In genomic region chr3:33921608-33922007, GRCh38 we compare ENCODE assay signal across 32 cellular contexts.
"Had no signal": no experiment of that assay in that cellular context is flagged by ENCODE, and none has a peak within 500 bp of the region (broad histone marks: within the 10 kb centered on the region; RNA-seq: fewer than 3 reads in every experiment).

No MANE protein-coding gene starts in this region.

- H3K9me3 Mint-ChIP-seq: activated B cell treated with CpG ODN at 0.5 μM for 24 hours; activated CD8-positive, alpha-beta T cell treated with anti-CD3 and anti-CD28 coated beads for 36 hours; activated T-cell treated with anti-CD3 and anti-CD28 coated beads, Interleukin-2, amount 50 U/mL, for 4 hours; activated T-helper 17 cell treated with anti-CD3 and anti-CD28 coated beads, Interleukin-2, amount 50 U/mL, for 72 hours; effector memory CD8-positive, alpha-beta T cell; memory B cell; natural killer cell; neural progenitor cell; T-helper 1 cell treated with Interleukin-12 subunit alpha and Interleukin-12 subunit beta and Interleukin-4 antibody, amounts not matched to agents 30 μg/mL and 1 μg/mL, for 36 hours had no signal

- H3K27ac ChIP-seq: cardiac muscle cell, colonic mucosa, dorsolateral prefrontal cortex, esophagus squamous epithelium, neural progenitor cell, parathyroid adenoma, psoas muscle, sigmoid colon, suprapubic skin, tibial artery had no signal

- H3K27me3 ChIP-seq: cardiac muscle cell, colonic mucosa, dorsolateral prefrontal cortex, esophagus squamous epithelium, neural progenitor cell, sigmoid colon, suprapubic skin, tibial artery had no signal

- H3K4me3 ChIP-seq: cardiac muscle cell, colonic mucosa, dorsolateral prefrontal cortex, esophagus squamous epithelium, neural progenitor cell, psoas muscle, sigmoid colon, smooth muscle cell, suprapubic skin, tibial artery had no signal

- H2AFZ ChIP-seq: neural progenitor cell, parathyroid adenoma had no signal

- H3K79me2 ChIP-seq: parathyroid adenoma had no signal

- H3K36me3 Mint-ChIP-seq: memory B cell, natural killer cell, neural progenitor cell had no signal

- H3K36me3 ChIP-seq: cardiac muscle cell, colonic mucosa, esophagus squamous epithelium, neural progenitor cell, sigmoid colon, suprapubic skin, tibial artery had no signal

- H3K4me2 ChIP-seq: neural progenitor cell, smooth muscle cell had no signal

- H3K4me3 Mint-ChIP-seq: activated B cell treated with CpG ODN at 0.5 μM for 24 hours; activated CD8-positive, alpha-beta T cell treated with anti-CD3 and anti-CD28 coated beads for 36 hours; activated T-cell treated with anti-CD3 and anti-CD28 coated beads, Interleukin-2, amount 50 U/mL, for 4 hours; activated T-helper 17 cell treated with anti-CD3 and anti-CD28 coated beads, Interleukin-2, amount 50 U/mL, for 72 hours; effector memory CD8-positive, alpha-beta T cell; memory B cell; natural killer cell; neural progenitor cell; T-helper 1 cell treated with Interleukin-12 subunit alpha and Interleukin-12 subunit beta and Interleukin-4 antibody, amounts not matched to agents 30 μg/mL and 1 μg/mL, for 36 hours had no signal

- H3K4me1 ChIP-seq: colonic mucosa, esophagus squamous epithelium, parathyroid adenoma, psoas muscle, sigmoid colon, suprapubic skin, tibial artery had no signal

- H3K27me3 Mint-ChIP-seq: activated CD8-positive, alpha-beta T cell treated with anti-CD3 and anti-CD28 coated beads for 36 hours; activated T-helper 17 cell treated with anti-CD3 and anti-CD28 coated beads, Interleukin-2, amount 50 U/mL, for 72 hours had no signal

- H3K9me3 ChIP-seq: colonic mucosa, esophagus squamous epithelium, psoas muscle, sigmoid colon, suprapubic skin, tibial artery had no signal

- H3K27ac Mint-ChIP-seq: activated B cell treated with CpG ODN at 0.5 μM for 24 hours; activated CD8-positive, alpha-beta T cell treated with anti-CD3 and anti-CD28 coated beads for 36 hours; activated T-helper 17 cell treated with anti-CD3 and anti-CD28 coated beads, Interleukin-2, amount 50 U/mL, for 72 hours; effector memory CD8-positive, alpha-beta T cell; memory B cell; natural killer cell; neural progenitor cell; T-helper 1 cell treated with Interleukin-12 subunit alpha and Interleukin-12 subunit beta and Interleukin-4 antibody, amounts not matched to agents 30 μg/mL and 1 μg/mL, for 36 hours had no signal

- H3K9ac ChIP-seq: neural progenitor cell, parathyroid adenoma had no signal

- FAIRE-seq: endothelial cell of umbilical vein, frontal cortex, keratinocyte, TTC549 had no signal

- DNase-seq: activated B cell treated with CpG ODN at 0.5 μM for 24 hours; activated CD4-positive, alpha-beta T cell treated with anti-CD3 and anti-CD28 coated beads, Interleukin-2, amount 50 U/mL, for 1 hour; activated CD8-positive, alpha-beta T cell treated with anti-CD3 and anti-CD28 coated beads for 36 hours; activated gamma-delta T cell treated with Interleukin-2 at 50 U/mL for 16 hours; activated naive CD4-positive, alpha-beta T cell treated with anti-CD3 and anti-CD28 coated beads, Interleukin-2, amount 50 U/mL, for 16 hours; activated T-cell treated with anti-CD3 and anti-CD28 coated beads, Interleukin-2, amount 50 U/mL, for 4 hours; cerebellar nuclear complex; colonic mucosa; dorsolateral prefrontal cortex; effector memory CD8-positive, alpha-beta T cell; esophagus squamous epithelium; left colon; natural killer cell; occipital lobe; psoas muscle; sigmoid colon; stimulated activated CD4-positive, alpha-beta T cell treated with anti-CD3 and anti-CD28 coated beads, Interleukin-2, amount 100 ng/mL, for 24 hours; stimulated activated naive CD4-positive, alpha-beta T cell; T-helper 9 cell; tibial artery had no signal

- H3K4me1 Mint-ChIP-seq: activated B cell treated with CpG ODN at 0.5 μM for 24 hours; activated T-helper 17 cell treated with anti-CD3 and anti-CD28 coated beads, Interleukin-2, amount 50 U/mL, for 72 hours; memory B cell had no signal
